Comparison of ENCODE assay signal across 15 cellular contexts in the genomic region with DNA sequence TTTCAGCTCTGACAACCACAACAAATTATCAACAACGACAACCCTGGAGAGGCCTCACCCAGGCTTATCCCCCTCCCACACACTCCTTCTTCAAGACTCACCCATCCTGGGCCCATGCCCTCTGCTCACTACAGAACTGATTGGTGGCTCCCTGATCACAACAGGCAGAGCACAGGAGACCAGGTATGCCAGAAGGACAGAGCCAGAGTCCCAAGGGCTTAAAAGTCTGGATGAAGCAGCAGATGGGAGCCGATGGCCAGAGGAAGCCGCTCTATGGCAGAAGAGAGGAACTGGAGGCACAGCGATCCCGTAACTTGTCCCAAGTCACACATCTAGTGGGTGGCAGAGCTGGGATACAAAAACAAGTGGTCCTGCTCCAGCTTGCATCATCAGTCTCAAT.
"Had no signal": no experiment of that assay in that cellular context is flagged by ENCODE, and none has a peak within 500 bp of the region (broad histone marks: within the 10 kb centered on the region; RNA-seq: fewer than 3 reads in every experiment).

No MANE protein-coding gene starts in this region.

- DNase-seq: activated CD4-positive, alpha-beta T cell treated with anti-CD3 and anti-CD28 coated beads, Interleukin-2, amount 50 U/mL, for 48 hours; dermis blood vessel endothelial cell; erythroblast; kidney glomerular epithelial cell; small intestine; SW 1271; trophoblast cell had no signal

- H3K9ac ChIP-seq: neural progenitor cell had no signal

- H3K27ac ChIP-seq: hepatocyte, neural progenitor cell had no signal

- H2AFZ ChIP-seq: hepatocyte, neural progenitor cell had no signal

- H3K27ac Mint-ChIP-seq: activated naive CD4-positive, alpha-beta T cell treated with anti-CD3 and anti-CD28 coated beads, Interleukin-2, amount 10 ng/mL, durations not matched to agents 7 days and 5 days; endodermal cell; mesothelial cell of epicardium; neural progenitor cell; stimulated activated memory B cell treated with anti-CD40 and anti-IgM and Interleukin-4, amounts not matched to agents 10 μg/mL and 1 μg/mL and 100 μg/mL, for 72 hours; T-helper 2 cell treated with Interferon-gamma antibody and Interleukin-4, amounts not matched to agents 5 μg/mL and 100 μg/mL, for 36 hours had no signal

- H3K27me3 Mint-ChIP-seq: central memory CD8-positive, alpha-beta T cell had no signal

- H3K4me2 ChIP-seq: hepatocyte, neural progenitor cell had no signal

- H3K4me1 Mint-ChIP-seq: activated naive CD4-positive, alpha-beta T cell treated with anti-CD3 and anti-CD28 coated beads, Interleukin-2, amount 10 ng/mL, durations not matched to agents 7 days and 5 days; central memory CD8-positive, alpha-beta T cell; mesothelial cell of epicardium; neural progenitor cell; stimulated activated memory B cell treated with anti-CD40 and anti-IgM and Interleukin-4, amounts not matched to agents 10 μg/mL and 1 μg/mL and 100 μg/mL, for 72 hours had no signal

- H3K36me3 ChIP-seq: neural progenitor cell had no signal

- FAIRE-seq: small intestine had no signal

- H3K4me1 ChIP-seq: neural progenitor cell had no signal

- H3K9me3 Mint-ChIP-seq: activated naive CD4-positive, alpha-beta T cell treated with anti-CD3 and anti-CD28 coated beads, Interleukin-2, amount 10 ng/mL, durations not matched to agents 7 days and 5 days; central memory CD8-positive, alpha-beta T cell; endodermal cell; mesothelial cell of epicardium; neural progenitor cell; stimulated activated memory B cell treated with anti-CD40 and anti-IgM and Interleukin-4, amounts not matched to agents 10 μg/mL and 1 μg/mL and 100 μg/mL, for 72 hours; T-helper 2 cell treated with Interferon-gamma antibody and Interleukin-4, amounts not matched to agents 5 μg/mL and 100 μg/mL, for 36 hours had no signal

- H3K4me3 Mint-ChIP-seq: activated naive CD4-positive, alpha-beta T cell treated with anti-CD3 and anti-CD28 coated beads, Interleukin-2, amount 10 ng/mL, durations not matched to agents 7 days and 5 days; central memory CD8-positive, alpha-beta T cell; endodermal cell; mesothelial cell of epicardium; neural progenitor cell; stimulated activated memory B cell treated with anti-CD40 and anti-IgM and Interleukin-4, amounts not matched to agents 10 μg/mL and 1 μg/mL and 100 μg/mL, for 72 hours; T-helper 2 cell treated with Interferon-gamma antibody and Interleukin-4, amounts not matched to agents 5 μg/mL and 100 μg/mL, for 36 hours had no signal

- H3K36me3 Mint-ChIP-seq: activated naive CD4-positive, alpha-beta T cell treated with anti-CD3 and anti-CD28 coated beads, Interleukin-2, amount 10 ng/mL, durations not matched to agents 7 days and 5 days; mesothelial cell of epicardium; neural progenitor cell; stimulated activated memory B cell treated with anti-CD40 and anti-IgM and Interleukin-4, amounts not matched to agents 10 μg/mL and 1 μg/mL and 100 μg/mL, for 72 hours had no signal

- H3K27me3 ChIP-seq: hepatocyte, neural progenitor cell had no signal

- H3K4me3 ChIP-seq: hepatocyte, neural progenitor cell had no signal

- ATAC-seq: stimulated activated memory B cell treated with anti-CD40 and anti-IgM and Interleukin-4, amounts not matched to agents 10 μg/mL and 1 μg/mL and 100 μg/mL, for 72 hours had no signal

- H3K79me2 ChIP-seq: hepatocyte had no signal
